Comparison of ENCODE assay signal across 25 cellular contexts in genomic region chr20:32973077-32973717, GRCh38. TPM values are rescaled to one million over a fixed set of nuclear protein-coding genes. Genes with fewer than 3 reads are reported as not detected.
DNase-seq lines count a peak whose midpoint lies in the region; ATAC-seq, FAIRE-seq and TF ChIP-seq lines count a peak whose summit lies in the region.
"Had no signal": no experiment of that assay in that cellular context is flagged by ENCODE, and none has a peak within 500 bp of the region (broad histone marks: within the 10 kb centered on the region; RNA-seq: fewer than 3 reads in every experiment).

No MANE protein-coding gene starts in this region.

- H3K4me1 ChIP-seq in GM12878 (ENCODE audit: control insufficient read depth, insufficient read depth, low read length) (peaks cover 28% of the 10 kb centered on the region), gastrocnemius medialis (no peaks in the 10 kb centered on the region), psoas muscle (no peaks in the 10 kb centered on the region)

- no peak for TF ChIP-seq RAD21 in GM12878 (IDR thresholded peaks at IDR 0.05; ENCODE audit: insufficient read depth, low read depth, low read length)

- ATAC-seq in activated naive CD8-positive, alpha-beta T cell treated with anti-CD3 and anti-CD28 coated beads, Interleukin-2, amount 50 U/mL, for 24 hours, result no peak
- no peak for ATAC-seq in GM12878
- ATAC-seq in GM19324 (IDR thresholded peaks at IDR 0.05; ENCODE audit: low FRiP score, unreplicated experiment), result no peak
- ATAC-seq in gastrocnemius medialis, result no peak
- no peak for ATAC-seq in psoas muscle

- H3K9me3 Mint-ChIP-seq in activated naive CD8-positive, alpha-beta T cell treated with anti-CD3 and anti-CD28 coated beads for 36 hours, result peaks cover 11% of the 10 kb centered on the region
- H3K9me3 Mint-ChIP-seq in activated naive CD8-positive, alpha-beta T cell treated with anti-CD3 and anti-CD28 coated beads, Interleukin-2, amount 50 U/mL, for 24 hours, result peaks cover 6% of the 10 kb centered on the region

- WGBS in GM12878 (ENCODE audit: insufficient coverage, insufficient replicate concordance, low lambda C conversion rate, missing lambda C conversion rate), result 90% methylated on average over 10 of the region's 10 CpGs
- WGBS in psoas muscle, 3 donors, result 83 to 89% (median 87%) methylated on average over 10 of the region's 10 CpGs

- H3K4me3 ChIP-seq in H7 (ENCODE audit: insufficient read depth, low read depth, low read length), result no peak overlapping the region
- H3K4me3 ChIP-seq in GM12878, result no peak overlapping the region
- no peak overlapping the region for H3K4me3 ChIP-seq in gastrocnemius medialis
- H3K4me3 ChIP-seq in psoas muscle, result no peak overlapping the region
- H3K4me3 ChIP-seq: smooth muscle cell had no signal

- H3K36me3 ChIP-seq in H7 (replicated peaks; ENCODE audit: control insufficient read depth, insufficient read depth, low read length), result no peaks in the 10 kb centered on the region
- H3K36me3 ChIP-seq in GM12878 (ENCODE audit: control insufficient read depth in 2 of 2, insufficient read depth in 2 of 2, low read length in 1 of 2), result no peaks in the 10 kb centered on the region
- no peaks in the 10 kb centered on the region for H3K36me3 ChIP-seq in gastrocnemius medialis
- no peaks in the 10 kb centered on the region for H3K36me3 ChIP-seq in psoas muscle (ENCODE audit: insufficient read depth in 1 of 2, low read depth in 1 of 2)

- in situ Hi-C loops in GM12878 (cut with MboI) (no loop called here), gastrocnemius medialis (cut with MboI; ENCODE audit: low sequenced_read_pairs in 4 of 4) (no loop called here)

- intact Hi-C loops in GM12878 (cut with micrococcal nuclease; ENCODE audit: unreplicated experiment), result no loop called here
- intact Hi-C loops in gastrocnemius medialis (cut with DNase I; ENCODE audit: low total_unique reads), result no loop called here
- intact Hi-C loops in psoas muscle (cut with DNase I), result no loop called here

- no peak for TF ChIP-seq CTCF in GM12878 (IDR thresholded peaks at IDR 0.05 in 2 of 3, conservative IDR thresholded peaks at IDR 0.05 in 1 of 3; ENCODE audit: control insufficient read depth in 2 of 3, extremely low read depth in 1 of 3, insufficient read depth in 1 of 3, low read depth in 3 of 3, low read length in 3 of 3)
- no peak for TF ChIP-seq CTCF in gastrocnemius medialis (IDR thresholded peaks at IDR 0.05 in 4 of 5, conservative IDR thresholded peaks at IDR 0.05 in 1 of 5)
- no peak for TF ChIP-seq CTCF in psoas muscle (IDR thresholded peaks at IDR 0.05)

- no peak overlapping the region for H3K9ac ChIP-seq in GM12878 (ENCODE audit: control insufficient read depth, insufficient read depth, low read length)

- H3K9me3 ChIP-seq in GM12878 (replicated peaks; ENCODE audit: control insufficient read depth, insufficient read depth, low read length) (peaks cover 4% of the 10 kb centered on the region; the same call in 2 of the 3 replicates), gastrocnemius medialis (no peaks in the 10 kb centered on the region), psoas muscle (no peaks in the 10 kb centered on the region)

- no peak for FAIRE-seq in GM12878 (lab: Jason Lieb, UNC)
- FAIRE-seq: endometrium, G401.6, urothelium cell line had no signal

- no peak for DNase-seq in activated naive CD8-positive, alpha-beta T cell treated with anti-CD3 and anti-CD28 coated beads for 36 hours
- DNase-seq in activated naive CD8-positive, alpha-beta T cell treated with anti-CD3 and anti-CD28 coated beads, Interleukin-2, amount 50 U/mL, for 24 hours, result no peak
- DNase-seq in H7 (peak; percentile 2), GM12878 (ENCODE audit: low read depth, low spot score) (no peak), gastrocnemius medialis (no peak), psoas muscle (no peak)
- DNase-seq in stimulated activated CD8-positive, alpha-beta memory T cell treated with anti-CD3 and anti-CD28 coated beads, Interleukin-4, amount 100 ng/mL, for 48 hours, result peak; percentile 23
- DNase-seq: activated CD4-positive, alpha-beta T cell treated with anti-CD3 and anti-CD28 coated beads for 1 hour; foreskin fibroblast; left colon; NCI-H187; SIG-M5; stimulated activated naive CD4-positive, alpha-beta T cell treated with Interleukin-2 at 50 U/mL for 16 hours had no signal

- TF ChIP-seq POLR2A in GM12878 (IDR thresholded peaks at IDR 0.05; ENCODE audit: low read depth, low read length) (no peak), gastrocnemius medialis (IDR thresholded peaks at IDR 0.05) (no peak)

- POLR2A ChIA-PET in GM12878 (lab: Charles Lee), result no interaction called here

- H3K4me3 Mint-ChIP-seq in activated naive CD8-positive, alpha-beta T cell treated with anti-CD3 and anti-CD28 coated beads for 36 hours, result peak overlapping the region; percentile 55
- H3K4me3 Mint-ChIP-seq in activated naive CD8-positive, alpha-beta T cell treated with anti-CD3 and anti-CD28 coated beads, Interleukin-2, amount 50 U/mL, for 24 hours, result no peak overlapping the region
- H3K4me3 Mint-ChIP-seq: T-helper 2 cell treated with Interferon-gamma antibody and Interleukin-4, amounts not matched to agents 5 μg/mL and 100 μg/mL, for 36 hours had no signal

- H3K36me3 Mint-ChIP-seq in activated naive CD8-positive, alpha-beta T cell treated with anti-CD3 and anti-CD28 coated beads for 36 hours, result peaks cover 7% of the 10 kb centered on the region
- H3K36me3 Mint-ChIP-seq in activated naive CD8-positive, alpha-beta T cell treated with anti-CD3 and anti-CD28 coated beads, Interleukin-2, amount 50 U/mL, for 24 hours (ENCODE audit: low read depth), result no peaks in the 10 kb centered on the region

- H3K4me2 ChIP-seq in GM12878 (ENCODE audit: control insufficient read depth, insufficient read depth), result no peak overlapping the region; the same call in 1 of the 2 replicates
- H3K4me2 ChIP-seq: smooth muscle cell had no signal

- BruUV-seq in GM12878 (replicated peaks; lab: Mats Ljungman, UMichigan), result no TSS peak

- H3K27me3 Mint-ChIP-seq in activated naive CD8-positive, alpha-beta T cell treated with anti-CD3 and anti-CD28 coated beads for 36 hours, result no peaks in the 10 kb centered on the region
- no peaks in the 10 kb centered on the region for H3K27me3 Mint-ChIP-seq in activated naive CD8-positive, alpha-beta T cell treated with anti-CD3 and anti-CD28 coated beads, Interleukin-2, amount 50 U/mL, for 24 hours

- H3K27ac ChIP-seq in GM12878 (ENCODE audit: control insufficient read depth, insufficient read depth), result peak overlapping the region; percentile 97; the same call in 1 of the 2 replicates
- no peak overlapping the region for H3K27ac ChIP-seq in gastrocnemius medialis
- H3K27ac ChIP-seq in psoas muscle, result no peak overlapping the region

- no peaks in the 10 kb centered on the region for H4K20me1 ChIP-seq in GM12878 (ENCODE audit: control insufficient read depth, insufficient read depth)

- CTCF ChIA-PET in GM12878 (lab: Yijun Ruan, JAX), result interaction anchor here (1.0 to 1.4 kb wide), 2 partner anchors 32 to 183 kb away, joined by 3 to 4 read pairs; no protein-coding TSS in a partner anchor

- RAD21 ChIA-PET in GM12878 (lab: Charles Lee; ENCODE audit: unreplicated experiment), result no interaction called here

- SMC1A ChIA-PET in GM12878 (lab: Charles Lee; ENCODE audit: uncharacterized antibody, unreplicated experiment), result no interaction called here

- H3K79me2 ChIP-seq in GM12878 (ENCODE audit: control insufficient read depth, insufficient read depth, low read length), result no peaks in the 10 kb centered on the region; the same call in 1 of the 2 replicates

- H3K4me1 Mint-ChIP-seq in activated naive CD8-positive, alpha-beta T cell treated with anti-CD3 and anti-CD28 coated beads for 36 hours, result peaks cover 64% of the 10 kb centered on the region
- peaks cover 41% of the 10 kb centered on the region for H3K4me1 Mint-ChIP-seq in activated naive CD8-positive, alpha-beta T cell treated with anti-CD3 and anti-CD28 coated beads, Interleukin-2, amount 50 U/mL, for 24 hours

- no peak overlapping the region for H2AFZ ChIP-seq in GM12878 (ENCODE audit: control insufficient read depth, low read depth, low read length)

- no peak for TF ChIP-seq EP300 in GM12878 (IDR thresholded peaks at IDR 0.05; ENCODE audit: borderline replicate concordance in 1 of 2, control insufficient read depth in 1 of 2, low read depth in 2 of 2, low read length in 2 of 2)

- H3K27ac Mint-ChIP-seq in activated naive CD8-positive, alpha-beta T cell treated with anti-CD3 and anti-CD28 coated beads for 36 hours, result no peak overlapping the region
- H3K27ac Mint-ChIP-seq in activated naive CD8-positive, alpha-beta T cell treated with anti-CD3 and anti-CD28 coated beads, Interleukin-2, amount 50 U/mL, for 24 hours, result no peak overlapping the region

- H3K27me3 ChIP-seq in H7 (ENCODE audit: control insufficient read depth, insufficient read depth, low read length), result no peaks in the 10 kb centered on the region
- H3K27me3 ChIP-seq in GM12878 (replicated peaks in 1 of 2; ENCODE audit: control insufficient read depth in 2 of 2, insufficient read depth in 2 of 2, low read length in 1 of 2), result no peaks in the 10 kb centered on the region
- no peaks in the 10 kb centered on the region for H3K27me3 ChIP-seq in gastrocnemius medialis
- peaks cover 0 to 3% (median 0%) of the 10 kb centered on the region in 3 donors for H3K27me3 ChIP-seq in psoas muscle (ENCODE audit: insufficient read depth in 3 of 3, low read length in 2 of 3)

RNA-seq across cellular contexts. Expression of gene SUN5, which starts 31.0 kb away (rescaled TPM):
- not detected for total RNA-seq in activated naive CD8-positive, alpha-beta T cell treated with anti-CD3 and anti-CD28 coated beads for 36 hours
- total RNA-seq in H7 (2014; rRNA removed; shearing (Covaris generic)), result not detected in 2 replicates
- not detected in 2 replicates for total RNA-seq in GM12878 (2013; cell fraction: nucleolus; rRNA removed)
- total RNA-seq in GM12878 (2014; rRNA removed) (not detected in 2 replicates), GM12878 (2014; rRNA removed; fragmentation: Illumina TruSeq; extraction: Trizol) (not detected in 2 replicates), GM12878 (2021) (not detected in 2 replicates), gastrocnemius medialis (not detected), psoas muscle (not detected)
- not detected for polyA plus RNA-seq in GM12878 (2011; ENCODE audit: low read depth)
- polyA plus RNA-seq in GM12878 (2011; rRNA removed) (not detected in 2 replicates), GM12878 (2014; fragmentation: Illumina TruSeq; extraction: Trizol) (not detected in 2 replicates), GM12878 (2014; fragmentation: Nextera tagmentation; extraction: Ambion mirVana) (not detected), GM12878 (2014; rRNA removed) (not detected in 2 replicates), GM12878 (2016; fragmentation: Nextera tagmentation; extraction: Ambion mirVana) (not detected), psoas muscle (not detected)
- polyA plus RNA-seq in GM12878 (2011; cell fraction: cytosol; rRNA removed), result not detected in 2 replicates
- polyA plus RNA-seq in GM12878 (2011; cell fraction: nucleus; rRNA removed), result not detected in 2 replicates
- not detected in 2 replicates for polyA plus RNA-seq in GM12878 (2012)
- polyA minus RNA-seq in GM12878 (2011; rRNA and poly(A)+ RNA removed), result not detected in 2 replicates
- not detected in 2 replicates for polyA minus RNA-seq in GM12878 (2011; cell fraction: cytosol; rRNA and poly(A)+ RNA removed)
- not detected in 2 replicates for polyA minus RNA-seq in GM12878 (2011; cell fraction: nucleus; rRNA and poly(A)+ RNA removed)
- total RNA-seq: Caco-2, cerebellum, H4, left colon, M059J, NCI-H460, smooth muscle cell had no signal
- polyA plus RNA-seq: AG04450, smooth muscle cell had no signal

RNA-seq across cellular contexts. Expression of gene BPIFB2, which starts 34.3 kb away (rescaled TPM):
- not detected for total RNA-seq in activated naive CD8-positive, alpha-beta T cell treated with anti-CD3 and anti-CD28 coated beads for 36 hours
- not detected in 2 replicates for total RNA-seq in H7 (2014; rRNA removed; shearing (Covaris generic))
- not detected in 2 replicates for total RNA-seq in GM12878 (2013; cell fraction: nucleolus; rRNA removed)
- total RNA-seq in GM12878 (2014; rRNA removed), result not detected in 2 replicates
- not detected in 2 replicates for total RNA-seq in GM12878 (2014; rRNA removed; fragmentation: Illumina TruSeq; extraction: Trizol)
- total RNA-seq in GM12878 (2021), result not detected in 2 replicates
- polyA plus RNA-seq in GM12878 (2011; ENCODE audit: low read depth), result not detected
- not detected in 2 replicates for polyA plus RNA-seq in GM12878 (2011; rRNA removed)
- polyA plus RNA-seq in GM12878 (2011; cell fraction: cytosol; rRNA removed), result not detected in 2 replicates
- 0.38 TPM in 1 of 2 replicates, not detected in the other for polyA plus RNA-seq in GM12878 (2011; cell fraction: nucleus; rRNA removed)
- polyA plus RNA-seq in GM12878 (2012), result not detected in 2 replicates
- not detected in 2 replicates for polyA plus RNA-seq in GM12878 (2014; fragmentation: Illumina TruSeq; extraction: Trizol)
- polyA plus RNA-seq in GM12878 (2014; fragmentation: Nextera tagmentation; extraction: Ambion mirVana), result not detected
- not detected in 2 replicates for polyA plus RNA-seq in GM12878 (2014; rRNA removed)
- polyA plus RNA-seq in GM12878 (2016; fragmentation: Nextera tagmentation; extraction: Ambion mirVana), result not detected
- polyA minus RNA-seq in GM12878 (2011; rRNA and poly(A)+ RNA removed), result not detected in 2 replicates
- polyA minus RNA-seq in GM12878 (2011; cell fraction: cytosol; rRNA and poly(A)+ RNA removed), result not detected in 2 replicates
- not detected in 2 replicates for polyA minus RNA-seq in GM12878 (2011; cell fraction: nucleus; rRNA and poly(A)+ RNA removed)
- not detected for total RNA-seq in gastrocnemius medialis
- not detected for total RNA-seq in psoas muscle
- not detected for polyA plus RNA-seq in psoas muscle
- total RNA-seq: Caco-2, cerebellum, H4, left colon, M059J, NCI-H460, smooth muscle cell had no signal
- polyA plus RNA-seq: AG04450, smooth muscle cell had no signal

RNA-seq across cellular contexts. Expression of gene BPIFB6, which starts 58.3 kb away (rescaled TPM):
- not detected for total RNA-seq in activated naive CD8-positive, alpha-beta T cell treated with anti-CD3 and anti-CD28 coated beads for 36 hours
- total RNA-seq in H7 (2014; rRNA removed; shearing (Covaris generic)), result not detected in 2 replicates
- not detected in 2 replicates for total RNA-seq in GM12878 (2013; cell fraction: nucleolus; rRNA removed)
- total RNA-seq in GM12878 (2014; rRNA removed), result not detected in 2 replicates
- not detected in 2 replicates for total RNA-seq in GM12878 (2014; rRNA removed; fragmentation: Illumina TruSeq; extraction: Trizol)
- total RNA-seq in GM12878 (2021), result not detected in 2 replicates
- not detected for polyA plus RNA-seq in GM12878 (2011; ENCODE audit: low read depth)
- not detected in 2 replicates for polyA plus RNA-seq in GM12878 (2011; rRNA removed)
- not detected in 2 replicates for polyA plus RNA-seq in GM12878 (2011; cell fraction: cytosol; rRNA removed)
- polyA plus RNA-seq in GM12878 (2011; cell fraction: nucleus; rRNA removed), result not detected in 2 replicates
- polyA plus RNA-seq in GM12878 (2012), result not detected in 2 replicates
- polyA plus RNA-seq in GM12878 (2014; fragmentation: Illumina TruSeq; extraction: Trizol), result not detected in 2 replicates
- not detected for polyA plus RNA-seq in GM12878 (2014; fragmentation: Nextera tagmentation; extraction: Ambion mirVana)
- polyA plus RNA-seq in GM12878 (2014; rRNA removed), result not detected in 2 replicates
- not detected for polyA plus RNA-seq in GM12878 (2016; fragmentation: Nextera tagmentation; extraction: Ambion mirVana)
- polyA minus RNA-seq in GM12878 (2011; rRNA and poly(A)+ RNA removed), result not detected in 2 replicates
- not detected in 2 replicates for polyA minus RNA-seq in GM12878 (2011; cell fraction: cytosol; rRNA and poly(A)+ RNA removed)
- not detected in 2 replicates for polyA minus RNA-seq in GM12878 (2011; cell fraction: nucleus; rRNA and poly(A)+ RNA removed)
- total RNA-seq in gastrocnemius medialis, result not detected
- not detected for total RNA-seq in psoas muscle
- not detected for polyA plus RNA-seq in psoas muscle
- total RNA-seq: Caco-2, cerebellum, H4, left colon, M059J, NCI-H460, smooth muscle cell had no signal
- polyA plus RNA-seq: AG04450, smooth muscle cell had no signal

Comparison
In these comparisons a context has a peak if more than half of its experiments do, and no peak if none do; other contexts are left out.
1. DNase-seq: peak in H7 (single experiment) and stimulated activated CD8-positive, alpha-beta memory T cell treated with anti-CD3 and anti-CD28 coated beads, Interleukin-4, amount 100 ng/mL, for 48 hours (single experiment); none in activated naive CD8-positive, alpha-beta T cell treated with anti-CD3 and anti-CD28 coated beads for 36 hours (single experiment), activated naive CD8-positive, alpha-beta T cell treated with anti-CD3 and anti-CD28 coated beads, Interleukin-2, amount 50 U/mL, for 24 hours (single experiment), GM12878 (single experiment), gastrocnemius medialis (0 of 2) and psoas muscle (0 of 2).